ENCODE assay signal across 8 cellular contexts in genomic region chr15:62068071-62068786, GRCh38. TPM values are rescaled to one million over a fixed set of nuclear protein-coding genes. Genes with fewer than 3 reads are reported as not detected.
DNase-seq lines count a peak whose midpoint lies in the region; ATAC-seq and TF ChIP-seq lines count a peak whose summit lies in the region.

No MANE protein-coding gene starts in this region.

- peaks cover 29 to 44% of the 10 kb centered on the region in 2 donors for H3K27me3 Mint-ChIP-seq in natural killer cell (ENCODE audit: low read depth in 2 of 2)

- ATAC-seq in natural killer cell = peak; percentile 44 to 57 (median 56)

- intact Hi-C loops in natural killer cell (cut with micrococcal nuclease) = no loop called here

- TF ChIP-seq CTCF in natural killer cell (IDR thresholded peaks at IDR 0.05) = no peak

- H3K27ac Mint-ChIP-seq in natural killer cell = peak overlapping the region in 1 of 2 donors; percentile 44

- H3K4me3 Mint-ChIP-seq in natural killer cell = peak overlapping the region; percentile 78

- peaks cover 19 to 22% of the 10 kb centered on the region in 2 donors for H3K4me1 Mint-ChIP-seq in natural killer cell

- no peaks in the 10 kb centered on the region for H3K9me3 Mint-ChIP-seq in natural killer cell

- H3K36me3 Mint-ChIP-seq in natural killer cell = peaks cover 6% of the 10 kb centered on the region

- DNase-seq in NCI-H1417 (lab: John Stamatoyannopoulos, UW) (peak; percentile 1 to 76 (median 59)), NCI-H1417 treated with DMSO at 0.1 percent for 48 hours (lab: John Stamatoyannopoulos, UW) (no peak), HuH-7 (ENCODE audit: low spot score) (peak; percentile 35), fibroblast of peridontal ligament (ENCODE audit: extremely low read depth) (peak; percentile 15), natural killer cell (peak; percentile 30), NCI-H510A treated with DMSO at 0.1 percent for 48 hours (lab: John Stamatoyannopoulos, UW) (no peak), AG08396 (ENCODE audit: low spot score) (no peak)
- peak in 2 of 3 experiments; percentile 8 to 11 for DNase-seq in activated CD8-positive, alpha-beta memory T cell treated with anti-CD3 and anti-CD28 coated beads for 48 hours (ENCODE audit: low read depth in 2 of 3, low spot score in 2 of 3)

RNA-seq across cellular contexts. Expression of gene C2CD4A, which starts 1.5 kb away (rescaled TPM):
- not detected for total RNA-seq in natural killer cell

RNA-seq across cellular contexts. Expression of gene VPS13C, which starts 8.0 kb away (rescaled TPM):
- 100 to 1,000 TPM; 155 to 204 (median 164) TPM for total RNA-seq in natural killer cell

Comparison
In these comparisons a context has a peak if more than half of its experiments do, and no peak if none do; other contexts are left out.
1. DNase-seq: peak in NCI-H1417 (3 of 3), HuH-7 (single experiment), activated CD8-positive, alpha-beta memory T cell treated with anti-CD3 and anti-CD28 coated beads for 48 hours (2 of 3), fibroblast of peridontal ligament (single experiment) and natural killer cell (single experiment); none in NCI-H1417 treated with DMSO at 0.1 percent for 48 hours (single experiment), NCI-H510A treated with DMSO at 0.1 percent for 48 hours (single experiment) and AG08396 (single experiment).